ENCODE assay signal across 1 cellular context in the genomic region with DNA sequence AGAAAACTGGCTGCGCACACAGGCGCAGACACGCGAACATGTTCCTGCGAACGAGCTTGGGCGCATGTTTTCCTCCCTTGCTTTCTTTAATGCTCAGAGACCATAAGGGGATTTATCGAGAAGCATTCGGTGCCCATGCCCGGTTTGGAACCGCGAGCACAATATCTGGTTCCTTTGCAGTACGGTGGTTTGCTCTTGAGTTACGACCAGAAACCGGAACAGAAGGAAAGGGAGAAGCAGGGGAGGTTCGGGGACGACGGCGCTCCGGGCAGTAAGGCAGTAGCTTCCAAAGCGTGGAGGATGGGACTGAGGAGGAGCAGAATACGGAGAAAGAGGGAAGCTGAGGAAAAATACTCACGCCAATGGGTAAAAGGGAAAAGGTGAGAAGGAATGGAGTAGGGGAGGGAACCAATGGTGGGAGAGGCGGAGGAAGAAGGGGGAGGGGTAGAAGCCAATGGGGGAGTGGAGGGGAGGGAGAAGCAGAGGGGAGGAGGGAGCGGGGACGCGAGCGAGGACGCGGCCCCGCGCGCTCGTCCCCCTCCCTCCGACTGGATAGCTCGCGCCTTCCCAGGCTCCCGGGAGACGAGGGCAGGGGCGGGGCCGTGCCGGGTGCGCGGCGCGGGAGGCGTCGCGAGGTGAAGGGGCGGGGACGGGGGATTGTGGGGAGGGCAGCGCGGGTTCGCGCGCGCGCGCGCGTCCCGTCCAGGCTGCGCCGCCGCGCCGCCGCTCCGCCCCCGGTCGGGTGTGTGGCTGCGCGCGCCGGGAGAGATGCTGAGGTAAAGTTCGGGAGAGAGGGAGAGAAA.
TF ChIP-seq lines count a peak whose summit lies in the region.

No MANE protein-coding gene starts in this region.

TF ChIP-seq in HepG2, 621 proteins besides CTCF, POLR2A, EP300 and RAD21 (continued from another document):
- TF ChIP-seq ZNF563 (CRISPR knock-in tag; IDR thresholded peaks at IDR 0.05) (peak; percentile 90), JUNB (CRISPR knock-in tag; IDR thresholded peaks at IDR 0.05; ENCODE audit: borderline replicate concordance) (peak; percentile 75; the same call in 1 of the 2 replicates), DNMT1 (CRISPR knock-in tag; IDR thresholded peaks at IDR 0.05) (no peak), SP1 (IDR thresholded peaks at IDR 0.05) (no peak), SP1 (CRISPR knock-in tag; IDR thresholded peaks at IDR 0.05) (peak; percentile 78), MED1 (CRISPR knock-in tag; IDR thresholded peaks at IDR 0.05) (peak; percentile 63), PPARG (CRISPR knock-in tag; conservative IDR thresholded peaks at IDR 0.05) (0 out of 2 replicates have a peak, but pooled peaks have one; percentile 33), RARA (CRISPR knock-in tag; IDR thresholded peaks at IDR 0.05) (peak; percentile 50; the same call in 1 of the 2 replicates), GABPA (IDR thresholded peaks at IDR 0.05; ENCODE audit: low read depth, low read length) (no peak), GABPA (CRISPR knock-in tag; IDR thresholded peaks at IDR 0.05; ENCODE audit: low read depth) (no peak), TEAD2 (CRISPR knock-in tag; IDR thresholded peaks at IDR 0.05) (no peak), CC2D1A (CRISPR knock-in tag; IDR thresholded peaks at IDR 0.05) (no peak), ZNF510 (CRISPR knock-in tag; IDR thresholded peaks at IDR 0.05; ENCODE audit: low read depth) (peak; percentile 89; the same call in 1 of the 2 replicates), ZNF562 (CRISPR knock-in tag; IDR thresholded peaks at IDR 0.05; ENCODE audit: borderline replicate concordance) (0 out of 2 replicates have a peak, but pooled peaks have one; percentile 45), ZNF790 (CRISPR knock-in tag; IDR thresholded peaks at IDR 0.05; ENCODE audit: borderline replicate concordance) (peak; percentile 57; the same call in 1 of the 2 replicates), ZNF557 (CRISPR knock-in tag; IDR thresholded peaks at IDR 0.05) (no peak; the same call in 1 of the 2 replicates)
- TF ChIP-seq, protein P1, sequence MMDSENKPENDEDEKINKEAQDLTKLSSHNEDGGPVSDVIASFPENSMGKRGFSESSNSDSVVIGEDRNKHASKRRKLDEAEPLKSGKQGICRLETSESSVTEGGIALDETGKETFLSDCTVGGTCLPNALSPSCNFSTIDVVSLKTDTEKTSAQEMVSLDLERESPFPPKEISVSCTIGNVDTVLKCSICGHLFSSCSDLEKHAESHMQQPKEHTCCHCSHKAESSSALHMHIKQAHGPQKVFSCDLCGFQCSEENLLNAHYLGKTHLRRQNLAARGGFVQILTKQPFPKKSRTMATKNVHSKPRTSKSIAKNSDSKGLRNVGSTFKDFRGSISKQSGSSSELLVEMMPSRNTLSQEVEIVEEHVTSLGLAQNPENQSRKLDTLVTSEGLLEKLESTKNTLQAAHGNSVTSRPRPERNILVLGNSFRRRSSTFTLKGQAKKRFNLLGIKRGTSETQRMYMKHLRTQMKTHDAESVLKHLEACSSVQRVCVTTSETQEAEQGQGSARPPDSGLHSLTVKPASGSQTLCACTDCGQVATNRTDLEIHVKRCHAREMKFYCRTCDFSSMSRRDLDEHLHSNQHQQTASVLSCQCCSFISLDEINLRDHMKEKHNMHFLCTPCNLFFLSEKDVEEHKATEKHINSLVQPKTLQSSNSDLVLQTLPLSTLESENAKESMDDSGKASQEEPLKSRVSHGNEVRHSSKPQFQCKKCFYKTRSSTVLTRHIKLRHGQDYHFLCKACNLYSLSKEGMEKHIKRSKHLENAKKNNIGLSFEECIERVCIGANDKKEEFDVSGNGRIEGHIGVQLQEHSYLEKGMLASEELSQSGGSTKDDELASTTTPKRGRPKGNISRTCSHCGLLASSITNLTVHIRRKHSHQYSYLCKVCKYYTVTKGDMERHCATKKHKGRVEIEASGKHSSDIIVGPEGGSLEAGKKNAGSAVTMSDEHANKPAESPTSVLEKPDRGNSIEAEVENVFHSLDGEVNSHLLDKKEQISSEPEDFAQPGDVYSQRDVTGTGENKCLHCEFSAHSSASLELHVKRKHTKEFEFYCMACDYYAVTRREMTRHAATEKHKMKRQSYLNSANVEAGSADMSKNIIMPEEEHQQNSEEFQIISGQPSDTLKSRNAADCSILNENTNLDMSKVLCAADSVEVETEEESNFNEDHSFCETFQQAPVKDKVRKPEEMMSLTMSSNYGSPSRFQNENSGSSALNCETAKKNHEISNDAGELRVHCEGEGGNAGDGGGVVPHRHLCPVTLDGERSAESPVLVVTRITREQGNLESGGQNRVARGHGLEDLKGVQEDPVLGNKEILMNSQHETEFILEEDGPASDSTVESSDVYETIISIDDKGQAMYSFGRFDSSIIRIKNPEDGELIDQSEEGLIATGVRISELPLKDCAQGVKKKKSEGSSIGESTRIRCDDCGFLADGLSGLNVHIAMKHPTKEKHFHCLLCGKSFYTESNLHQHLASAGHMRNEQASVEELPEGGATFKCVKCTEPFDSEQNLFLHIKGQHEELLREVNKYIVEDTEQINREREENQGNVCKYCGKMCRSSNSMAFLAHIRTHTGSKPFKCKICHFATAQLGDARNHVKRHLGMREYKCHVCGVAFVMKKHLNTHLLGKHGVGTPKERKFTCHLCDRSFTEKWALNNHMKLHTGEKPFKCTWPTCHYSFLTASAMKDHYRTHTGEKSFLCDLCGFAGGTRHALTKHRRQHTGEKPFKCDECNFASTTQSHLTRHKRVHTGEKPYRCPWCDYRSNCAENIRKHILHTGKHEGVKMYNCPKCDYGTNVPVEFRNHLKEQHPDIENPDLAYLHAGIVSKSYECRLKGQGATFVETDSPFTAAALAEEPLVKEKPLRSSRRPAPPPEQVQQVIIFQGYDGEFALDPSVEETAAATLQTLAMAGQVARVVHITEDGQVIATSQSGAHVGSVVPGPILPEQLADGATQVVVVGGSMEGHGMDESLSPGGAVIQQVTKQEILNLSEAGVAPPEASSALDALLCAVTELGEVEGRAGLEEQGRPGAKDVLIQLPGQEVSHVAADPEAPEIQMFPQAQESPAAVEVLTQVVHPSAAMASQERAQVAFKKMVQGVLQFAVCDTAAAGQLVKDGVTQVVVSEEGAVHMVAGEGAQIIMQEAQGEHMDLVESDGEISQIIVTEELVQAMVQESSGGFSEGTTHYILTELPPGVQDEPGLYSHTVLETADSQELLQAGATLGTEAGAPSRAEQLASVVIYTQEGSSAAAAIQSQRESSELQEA (CRISPR knock-in tag; IDR thresholded peaks at IDR 0.05; ENCODE audit: not compliant biosample characterization) = peak; percentile 92
- TF ChIP-seq, protein P2, sequence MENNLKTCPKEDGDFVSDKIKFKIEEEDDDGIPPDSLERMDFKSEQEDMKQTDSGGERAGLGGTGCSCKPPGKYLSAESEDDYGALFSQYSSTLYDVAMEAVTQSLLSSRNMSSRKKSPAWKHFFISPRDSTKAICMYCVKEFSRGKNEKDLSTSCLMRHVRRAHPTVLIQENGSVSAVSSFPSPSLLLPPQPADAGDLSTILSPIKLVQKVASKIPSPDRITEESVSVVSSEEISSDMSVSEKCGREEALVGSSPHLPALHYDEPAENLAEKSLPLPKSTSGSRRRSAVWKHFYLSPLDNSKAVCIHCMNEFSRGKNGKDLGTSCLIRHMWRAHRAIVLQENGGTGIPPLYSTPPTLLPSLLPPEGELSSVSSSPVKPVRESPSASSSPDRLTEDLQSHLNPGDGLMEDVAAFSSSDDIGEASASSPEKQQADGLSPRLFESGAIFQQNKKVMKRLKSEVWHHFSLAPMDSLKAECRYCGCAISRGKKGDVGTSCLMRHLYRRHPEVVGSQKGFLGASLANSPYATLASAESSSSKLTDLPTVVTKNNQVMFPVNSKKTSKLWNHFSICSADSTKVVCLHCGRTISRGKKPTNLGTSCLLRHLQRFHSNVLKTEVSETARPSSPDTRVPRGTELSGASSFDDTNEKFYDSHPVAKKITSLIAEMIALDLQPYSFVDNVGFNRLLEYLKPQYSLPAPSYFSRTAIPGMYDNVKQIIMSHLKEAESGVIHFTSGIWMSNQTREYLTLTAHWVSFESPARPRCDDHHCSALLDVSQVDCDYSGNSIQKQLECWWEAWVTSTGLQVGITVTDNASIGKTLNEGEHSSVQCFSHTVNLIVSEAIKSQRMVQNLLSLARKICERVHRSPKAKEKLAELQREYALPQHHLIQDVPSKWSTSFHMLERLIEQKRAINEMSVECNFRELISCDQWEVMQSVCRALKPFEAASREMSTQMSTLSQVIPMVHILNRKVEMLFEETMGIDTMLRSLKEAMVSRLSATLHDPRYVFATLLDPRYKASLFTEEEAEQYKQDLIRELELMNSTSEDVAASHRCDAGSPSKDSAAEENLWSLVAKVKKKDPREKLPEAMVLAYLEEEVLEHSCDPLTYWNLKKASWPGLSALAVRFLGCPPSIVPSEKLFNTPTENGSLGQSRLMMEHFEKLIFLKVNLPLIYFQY (CRISPR knock-in tag; IDR thresholded peaks at IDR 0.05; ENCODE audit: borderline replicate concordance) = peak; percentile 1; the same call in 1 of the 2 replicates
- TF ChIP-seq, protein P3, sequence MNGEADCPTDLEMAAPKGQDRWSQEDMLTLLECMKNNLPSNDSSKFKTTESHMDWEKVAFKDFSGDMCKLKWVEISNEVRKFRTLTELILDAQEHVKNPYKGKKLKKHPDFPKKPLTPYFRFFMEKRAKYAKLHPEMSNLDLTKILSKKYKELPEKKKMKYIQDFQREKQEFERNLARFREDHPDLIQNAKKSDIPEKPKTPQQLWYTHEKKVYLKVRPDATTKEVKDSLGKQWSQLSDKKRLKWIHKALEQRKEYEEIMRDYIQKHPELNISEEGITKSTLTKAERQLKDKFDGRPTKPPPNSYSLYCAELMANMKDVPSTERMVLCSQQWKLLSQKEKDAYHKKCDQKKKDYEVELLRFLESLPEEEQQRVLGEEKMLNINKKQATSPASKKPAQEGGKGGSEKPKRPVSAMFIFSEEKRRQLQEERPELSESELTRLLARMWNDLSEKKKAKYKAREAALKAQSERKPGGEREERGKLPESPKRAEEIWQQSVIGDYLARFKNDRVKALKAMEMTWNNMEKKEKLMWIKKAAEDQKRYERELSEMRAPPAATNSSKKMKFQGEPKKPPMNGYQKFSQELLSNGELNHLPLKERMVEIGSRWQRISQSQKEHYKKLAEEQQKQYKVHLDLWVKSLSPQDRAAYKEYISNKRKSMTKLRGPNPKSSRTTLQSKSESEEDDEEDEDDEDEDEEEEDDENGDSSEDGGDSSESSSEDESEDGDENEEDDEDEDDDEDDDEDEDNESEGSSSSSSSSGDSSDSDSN (CRISPR knock-in tag; IDR thresholded peaks at IDR 0.05) = no peak
